In the genomic region with DNA sequence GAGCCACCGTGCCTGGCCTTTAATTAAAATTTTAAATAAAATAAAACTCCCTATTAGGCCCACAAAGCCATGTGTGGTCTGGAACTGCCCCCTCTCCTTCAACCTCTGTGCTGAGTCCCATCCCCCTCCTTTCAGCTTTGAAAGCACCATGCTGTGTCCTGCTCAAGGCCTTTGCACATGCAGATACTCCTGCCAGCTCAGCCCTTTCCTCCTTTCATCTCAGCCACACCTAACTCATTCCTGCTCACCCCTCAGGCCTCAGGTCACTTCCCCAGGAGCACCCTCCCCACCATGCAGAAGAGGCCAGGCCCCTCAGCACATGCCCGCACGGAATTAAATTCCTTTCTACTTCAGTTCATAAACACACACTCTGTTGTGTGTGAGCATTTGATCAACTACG, we compare ENCODE assay signal across 10 cellular contexts. TPM values are rescaled to one million over a fixed set of nuclear protein-coding genes. Genes with fewer than 3 reads are reported as not detected.
A peak's percentile ranks its signal among the peaks of the same experiment; 100 is the strongest.
DNase-seq lines count a peak whose midpoint lies in the region; ATAC-seq and TF ChIP-seq lines count a peak whose summit lies in the region.
"Had no signal": no experiment of that assay in that cellular context is flagged by ENCODE, and none has a peak within 500 bp of the region (broad histone marks: within the 10 kb centered on the region; RNA-seq: fewer than 3 reads in every experiment).

No MANE protein-coding gene starts in this region.

- no peak for TF ChIP-seq CTCF in sigmoid colon (IDR thresholded peaks at IDR 0.05)
- TF ChIP-seq CTCF in mammary epithelial cell (conservative IDR thresholded peaks at IDR 0.05 in 1 of 2, IDR thresholded peaks at IDR 0.05 in 1 of 2; ENCODE audit: extremely low read depth in 1 of 2, insufficient read depth in 1 of 2, low read depth in 1 of 2, low read length in 2 of 2), result no peak
- no peak for TF ChIP-seq CTCF in omental fat pad (IDR thresholded peaks at IDR 0.05)

- peaks cover 18% of the 10 kb centered on the region for H3K79me2 ChIP-seq in mammary epithelial cell (ENCODE audit: insufficient read depth, low read length)

- POLR2A ChIA-PET in activated CD8-positive, alpha-beta T cell treated with anti-CD3 and anti-CD28 coated beads, Interleukin-2, amount 10 ng/mL, durations not matched to agents 7 days and 5 days (lab: Charles Lee), result no interaction called here

- H3K9me3 Mint-ChIP-seq in activated T-cell treated with anti-CD3 and anti-CD28 coated beads, Interleukin-2, amount 50 U/mL, for 24 hours, result no peaks in the 10 kb centered on the region
- H3K9me3 Mint-ChIP-seq in activated T-cell treated with anti-CD3 and anti-CD28 coated beads, Interleukin-2, amount 50 U/mL, for 4 hours, result no peaks in the 10 kb centered on the region
- no peaks in the 10 kb centered on the region for H3K9me3 Mint-ChIP-seq in activated CD8-positive, alpha-beta T cell treated with anti-CD3 and anti-CD28 coated beads, Interleukin-2, amount 10 ng/mL, durations not matched to agents 7 days and 5 days (ENCODE audit: insufficient read depth)

- H3K4me3 ChIP-seq in iPS-20b (ENCODE audit: low read length), result peak overlapping the region; percentile 53; the same call in 1 of the 2 replicates
- no peak overlapping the region for H3K4me3 ChIP-seq in sigmoid colon
- no peak overlapping the region for H3K4me3 ChIP-seq in mammary epithelial cell (replicated peaks in 1 of 3; ENCODE audit: insufficient read depth in 1 of 3, low read depth in 2 of 3, low read length in 3 of 3)

- no peak for ATAC-seq in activated T-cell treated with anti-CD3 and anti-CD28 coated beads, Interleukin-2, amount 50 U/mL, for 4 hours
- ATAC-seq in activated CD8-positive, alpha-beta T cell treated with anti-CD3 and anti-CD28 coated beads, Interleukin-2, amount 10 ng/mL, durations not matched to agents 7 days and 5 days, result no peak
- no peak for ATAC-seq in omental fat pad (ENCODE audit: low FRiP score)

- in situ Hi-C loops in mammary epithelial cell (cut with MboI; ENCODE audit: low sequenced_read_pairs in 2 of 2), result loop anchor here in 1 of 2 donors (25.0 kb wide), 1 partner anchor 188 kb away; a partner anchor contains a TSS

- H3K27ac ChIP-seq in iPS-20b (ENCODE audit: low read length), result peak overlapping the region; percentile 92
- H3K27ac ChIP-seq in sigmoid colon, result no peak overlapping the region
- no peak overlapping the region for H3K27ac ChIP-seq in mammary epithelial cell (ENCODE audit: insufficient read depth, low read depth, low read length)

- H3K27me3 Mint-ChIP-seq in activated T-cell treated with anti-CD3 and anti-CD28 coated beads, Interleukin-2, amount 50 U/mL, for 24 hours, result no peaks in the 10 kb centered on the region
- no peaks in the 10 kb centered on the region for H3K27me3 Mint-ChIP-seq in activated T-cell treated with anti-CD3 and anti-CD28 coated beads, Interleukin-2, amount 50 U/mL, for 4 hours (ENCODE audit: low read depth)
- no peaks in the 10 kb centered on the region for H3K27me3 Mint-ChIP-seq in activated CD8-positive, alpha-beta T cell treated with anti-CD3 and anti-CD28 coated beads, Interleukin-2, amount 10 ng/mL, durations not matched to agents 7 days and 5 days (ENCODE audit: low read depth)

- no peak for DNase-seq in activated T-cell treated with anti-CD3 and anti-CD28 coated beads, Interleukin-2, amount 50 U/mL, for 24 hours
- DNase-seq in activated T-cell treated with anti-CD3 and anti-CD28 coated beads, Interleukin-2, amount 50 U/mL, for 4 hours, result no peak
- no peak for DNase-seq in activated CD8-positive, alpha-beta T cell treated with anti-CD3 and anti-CD28 coated beads, Interleukin-2, amount 10 ng/mL, durations not matched to agents 7 days and 5 days
- DNase-seq in sigmoid colon, result peak; percentile 28
- no peak for DNase-seq in mammary epithelial cell
- DNase-seq in effector CD8-positive, alpha-beta T cell (lab: John Stamatoyannopoulos, UW), result no peak
- DNase-seq in omental fat pad (ENCODE audit: low spot score), result no peak
- DNase-seq: ACHN had no signal

- H4K20me1 ChIP-seq in mammary epithelial cell (ENCODE audit: insufficient read depth, low read length), result no peaks in the 10 kb centered on the region

- no peak overlapping the region for H3K4me3 Mint-ChIP-seq in activated T-cell treated with anti-CD3 and anti-CD28 coated beads, Interleukin-2, amount 50 U/mL, for 24 hours
- H3K4me3 Mint-ChIP-seq in activated T-cell treated with anti-CD3 and anti-CD28 coated beads, Interleukin-2, amount 50 U/mL, for 4 hours, result no peak overlapping the region
- H3K4me3 Mint-ChIP-seq in activated CD8-positive, alpha-beta T cell treated with anti-CD3 and anti-CD28 coated beads, Interleukin-2, amount 10 ng/mL, durations not matched to agents 7 days and 5 days, result no peak overlapping the region

- dilution Hi-C loops in mammary epithelial cell (cut with HindIII; ENCODE audit: low sequenced_read_pairs), result loop anchor here (5.0 kb wide), 4 partner anchors 43 to 158 kb away; no protein-coding TSS in a partner anchor

- H3K36me3 ChIP-seq in iPS-20b (ENCODE audit: insufficient read depth, low read depth, low read length), result peaks cover 6% of the 10 kb centered on the region
- H3K36me3 ChIP-seq in sigmoid colon, result peaks cover 0 to 14% (median 3%) of the 10 kb centered on the region in 4 donors
- H3K36me3 ChIP-seq in mammary epithelial cell (ENCODE audit: insufficient read depth, low read length), result no peaks in the 10 kb centered on the region

- CTCF ChIA-PET in activated CD8-positive, alpha-beta T cell treated with anti-CD3 and anti-CD28 coated beads, Interleukin-2, amount 10 ng/mL, durations not matched to agents 7 days and 5 days (lab: Charles Lee), result interaction anchor here (2.9 to 6.1 kb wide), 4 partner anchors 33 to 74 kb away, joined by 11 to 57 read pairs (median 28); no protein-coding TSS in a partner anchor
- CTCF ChIA-PET in mammary epithelial cell (lab: Charles Lee; ENCODE audit: low non-redundant PET), result no interaction called here

- TF ChIP-seq POLR2A in sigmoid colon (IDR thresholded peaks at IDR 0.05), result no peak

- H3K27me3 ChIP-seq in iPS-20b (ENCODE audit: insufficient read depth, low read length), result no peaks in the 10 kb centered on the region
- H3K27me3 ChIP-seq in sigmoid colon, result no peaks in the 10 kb centered on the region
- no peaks in the 10 kb centered on the region for H3K27me3 ChIP-seq in mammary epithelial cell (ENCODE audit: insufficient read depth, low read length)
- H3K27me3 ChIP-seq: neutrophil had no signal

- peaks cover 59% of the 10 kb centered on the region for H3K4me1 Mint-ChIP-seq in activated T-cell treated with anti-CD3 and anti-CD28 coated beads, Interleukin-2, amount 50 U/mL, for 24 hours (ENCODE audit: low read depth)
- peaks cover 70% of the 10 kb centered on the region for H3K4me1 Mint-ChIP-seq in activated T-cell treated with anti-CD3 and anti-CD28 coated beads, Interleukin-2, amount 50 U/mL, for 4 hours (ENCODE audit: low read depth)
- peaks cover 72% of the 10 kb centered on the region for H3K4me1 Mint-ChIP-seq in activated CD8-positive, alpha-beta T cell treated with anti-CD3 and anti-CD28 coated beads, Interleukin-2, amount 10 ng/mL, durations not matched to agents 7 days and 5 days (ENCODE audit: low read depth)

- no peaks in the 10 kb centered on the region for H3K9me3 ChIP-seq in iPS-20b (ENCODE audit: insufficient read depth, low read depth, low read length)
- H3K9me3 ChIP-seq in sigmoid colon, result no peaks in the 10 kb centered on the region
- no peaks in the 10 kb centered on the region for H3K9me3 ChIP-seq in mammary epithelial cell (replicated peaks; ENCODE audit: insufficient read depth, low read length)
- H3K9me3 ChIP-seq: neutrophil had no signal

- H3K9ac ChIP-seq in iPS-20b (ENCODE audit: low read depth, low read length) (peak overlapping the region; percentile 83), mammary epithelial cell (ENCODE audit: insufficient read depth, low read length) (no peak overlapping the region)

- BruUV-seq in mammary epithelial cell (replicated peaks; lab: Mats Ljungman, UMichigan), result no TSS peak

- no peak overlapping the region for H3K4me2 ChIP-seq in mammary epithelial cell (ENCODE audit: insufficient read depth, low read depth, low read length)

- intact Hi-C loops in sigmoid colon (cut with DNase I), result no loop called here
- intact Hi-C loops in mammary epithelial cell (cut with micrococcal nuclease), result no loop called here

- H2AFZ ChIP-seq in mammary epithelial cell (ENCODE audit: low read depth, low read length), result no peak overlapping the region

- peak overlapping the region; percentile 7 for H3K27ac Mint-ChIP-seq in activated T-cell treated with anti-CD3 and anti-CD28 coated beads, Interleukin-2, amount 50 U/mL, for 24 hours
- H3K27ac Mint-ChIP-seq in activated CD8-positive, alpha-beta T cell treated with anti-CD3 and anti-CD28 coated beads, Interleukin-2, amount 10 ng/mL, durations not matched to agents 7 days and 5 days, result peak overlapping the region; percentile 58

- peaks cover 12% of the 10 kb centered on the region for H3K36me3 Mint-ChIP-seq in activated T-cell treated with anti-CD3 and anti-CD28 coated beads, Interleukin-2, amount 50 U/mL, for 24 hours (ENCODE audit: low read depth)
- H3K36me3 Mint-ChIP-seq in activated T-cell treated with anti-CD3 and anti-CD28 coated beads, Interleukin-2, amount 50 U/mL, for 4 hours (ENCODE audit: insufficient read depth), result peaks cover 3% of the 10 kb centered on the region
- H3K36me3 Mint-ChIP-seq in activated CD8-positive, alpha-beta T cell treated with anti-CD3 and anti-CD28 coated beads, Interleukin-2, amount 10 ng/mL, durations not matched to agents 7 days and 5 days (ENCODE audit: low read depth), result peaks cover 53% of the 10 kb centered on the region

- TF ChIP-seq EP300 in sigmoid colon (IDR thresholded peaks at IDR 0.05), result no peak

- 77 to 84% methylated on average over 4 of the region's 4 CpGs for WGBS in sigmoid colon, 2 donors
- 97% methylated on average over 4 of the region's 4 CpGs for WGBS in mammary epithelial cell (ENCODE audit: low coverage, missing lambda C conversion rate)

- peaks cover 15% of the 10 kb centered on the region; the same call in 1 of the 2 replicates for H3K4me1 ChIP-seq in iPS-20b (ENCODE audit: insufficient read depth, low read length)
- peaks cover 0 to 37% (median 32%) of the 10 kb centered on the region in 4 donors for H3K4me1 ChIP-seq in sigmoid colon
- H3K4me1 ChIP-seq in mammary epithelial cell (ENCODE audit: insufficient read depth, low read length), result peaks cover 15% of the 10 kb centered on the region

RNA-seq across cellular contexts. Expression of a gene that starts 28.1 kb away (rescaled TPM):
- 10 to 100 TPM; 17.3 to 17.6 (median 17.5) TPM for total RNA-seq in activated T-cell treated with anti-CD3 and anti-CD28 coated beads, Interleukin-2, amount 50 U/mL, for 4 hours
- 10 to 100 TPM; 18.8 to 20.3 TPM for total RNA-seq in activated CD8-positive, alpha-beta T cell treated with anti-CD3 and anti-CD28 coated beads, Interleukin-2, amount 10 ng/mL, durations not matched to agents 7 days and 5 days
- total RNA-seq in sigmoid colon (1 to 10 TPM; 3.4 to 9.4 (median 5.2) TPM), mammary epithelial cell (10 to 100 TPM in 1 of 2 donors, 1 to 10 TPM in 1; 7.2 to 13.2 TPM), omental fat pad (1 to 10 TPM; 4.0 to 6.5 (median 5.5) TPM)
- polyA plus RNA-seq in sigmoid colon (1 to 10 TPM; 1.8 to 6.2 (median 2.4) TPM), mammary epithelial cell (11.7 TPM)
- 10.1 TPM for polyA minus RNA-seq in mammary epithelial cell

RNA-seq across cellular contexts. Expression of a gene that starts 29.4 kb away (rescaled TPM):
- 10 to 100 TPM; 59.9 to 88.8 (median 62.7) TPM for total RNA-seq in activated T-cell treated with anti-CD3 and anti-CD28 coated beads, Interleukin-2, amount 50 U/mL, for 4 hours
- total RNA-seq in activated CD8-positive, alpha-beta T cell treated with anti-CD3 and anti-CD28 coated beads, Interleukin-2, amount 10 ng/mL, durations not matched to agents 7 days and 5 days, result 100 to 1,000 TPM; 195 to 201 TPM
- total RNA-seq in sigmoid colon (10 to 100 TPM; 62.0 to 88.9 (median 74.7) TPM), mammary epithelial cell (100 to 1,000 TPM in 1 of 2 donors, 10 to 100 TPM in 1; 56.0 to 124 TPM), omental fat pad (100 to 1,000 TPM in 3 of 4 donors, 10 to 100 TPM in 1; 99.5 to 120 (median 118) TPM)
- polyA plus RNA-seq in sigmoid colon (100 to 1,000 TPM in 1 of 3 donors, 10 to 100 TPM in 2; 57.7 to 142 (median 60.1) TPM), mammary epithelial cell (114 TPM)
- 136 TPM for polyA minus RNA-seq in mammary epithelial cell

RNA-seq across cellular contexts. Expression of a gene that starts 34.6 kb away (rescaled TPM):
- total RNA-seq in activated T-cell treated with anti-CD3 and anti-CD28 coated beads, Interleukin-2, amount 50 U/mL, for 4 hours, result 100 to 1,000 TPM; 306 to 337 (median 326) TPM
- total RNA-seq in activated CD8-positive, alpha-beta T cell treated with anti-CD3 and anti-CD28 coated beads, Interleukin-2, amount 10 ng/mL, durations not matched to agents 7 days and 5 days, result 100 to 1,000 TPM; 339 to 364 TPM
- total RNA-seq in sigmoid colon (100 to 1,000 TPM; 146 to 352 (median 244) TPM), mammary epithelial cell (100 to 1,000 TPM in 1 of 2 donors, 10 to 100 TPM in 1; 80.5 to 270 TPM), omental fat pad (100 to 1,000 TPM; 239 to 266 (median 255) TPM)
- polyA plus RNA-seq in sigmoid colon (100 to 1,000 TPM; 419 to 762 (median 624) TPM), mammary epithelial cell (224 TPM)
- polyA minus RNA-seq in mammary epithelial cell, result 32.7 TPM

RNA-seq across cellular contexts. Expression of a gene that starts 34.7 kb away (rescaled TPM):
- 10 to 100 TPM; 21.7 to 29.4 (median 24.7) TPM for total RNA-seq in activated T-cell treated with anti-CD3 and anti-CD28 coated beads, Interleukin-2, amount 50 U/mL, for 4 hours
- 10 to 100 TPM; 16.3 to 16.5 TPM for total RNA-seq in activated CD8-positive, alpha-beta T cell treated with anti-CD3 and anti-CD28 coated beads, Interleukin-2, amount 10 ng/mL, durations not matched to agents 7 days and 5 days
- total RNA-seq in sigmoid colon (10 to 100 TPM in 3 of 4 donors, 1 to 10 TPM in 1; 9.4 to 22.5 (median 13.1) TPM), mammary epithelial cell (10 to 100 TPM; 25.6 to 27.3 TPM), omental fat pad (10 to 100 TPM; 11.6 to 15.1 (median 13.6) TPM)
- polyA plus RNA-seq in sigmoid colon (10 to 100 TPM; 12.7 to 21.6 (median 18.6) TPM), mammary epithelial cell (46.3 TPM)
- 13.6 TPM for polyA minus RNA-seq in mammary epithelial cell

RNA-seq across cellular contexts. Expression of a gene that starts 44.7 kb away (rescaled TPM):
- 1 to 10 TPM; 6.0 to 7.2 (median 6.8) TPM for total RNA-seq in activated T-cell treated with anti-CD3 and anti-CD28 coated beads, Interleukin-2, amount 50 U/mL, for 4 hours
- total RNA-seq in activated CD8-positive, alpha-beta T cell treated with anti-CD3 and anti-CD28 coated beads, Interleukin-2, amount 10 ng/mL, durations not matched to agents 7 days and 5 days, result 1 to 10 TPM in 1 of 2 experiments, under 1 TPM in 1; 0.76 to 1.7 TPM
- total RNA-seq in sigmoid colon, result 100 to 1,000 TPM in 1 of 4 donors, 10 to 100 TPM in 3; 59.9 to 162 (median 79.7) TPM
- polyA plus RNA-seq in sigmoid colon, result 10 to 100 TPM; 10.2 to 88.0 (median 10.4) TPM
- total RNA-seq in mammary epithelial cell, result 100 to 1,000 TPM; 163 to 195 TPM
- polyA plus RNA-seq in mammary epithelial cell, result 100 TPM
- 205 TPM for polyA minus RNA-seq in mammary epithelial cell
- total RNA-seq in omental fat pad, result 10 to 100 TPM; 66.7 to 91.3 (median 77.1) TPM
